ENCODE assay signal across 21 cellular contexts in genomic region chr2:232341739-232342126, GRCh38. TPM values are rescaled to one million over a fixed set of nuclear protein-coding genes. Genes with fewer than 3 reads are reported as not detected.
A peak's percentile ranks its signal among the peaks of the same experiment; 100 is the strongest.
DNase-seq lines count a peak whose midpoint lies in the region; ATAC-seq and TF ChIP-seq lines count a peak whose summit lies in the region.
"Had no signal": no experiment of that assay in that cellular context is flagged by ENCODE, and none has a peak within 500 bp of the region (broad histone marks: within the 10 kb centered on the region; RNA-seq: fewer than 3 reads in every experiment).

No MANE protein-coding gene starts in this region.

- no peak overlapping the region for H3K4me3 ChIP-seq in lower lobe of right lung
- H3K4me3 ChIP-seq in tibial nerve = no peak overlapping the region

- H3K4me1 ChIP-seq in lower lobe of right lung (no peaks in the 10 kb centered on the region), tibial nerve (no peaks in the 10 kb centered on the region)
- H3K4me1 ChIP-seq: BE2C, Caco-2 had no signal

- DNase-seq in activated effector memory CD4-positive, alpha-beta T cell treated with anti-CD3 and anti-CD28 coated beads, Interleukin-2, amount 50 U/mL, for 16 hours = peak; percentile 10
- DNase-seq in activated effector memory CD4-positive, alpha-beta T cell treated with Interleukin-2 at 50 U/mL for 16 hours = no peak
- DNase-seq in stimulated activated CD4-positive, alpha-beta T cell treated with anti-CD3 and anti-CD28 coated beads, Interleukin-4, amount 100 ng/mL, for 1 hour = peak; percentile 1
- no peak for DNase-seq in stimulated activated CD4-positive, alpha-beta T cell treated with anti-CD3 and anti-CD28 coated beads, Interleukin-4, amount 100 ng/mL, for 4 hours
- DNase-seq in lower lobe of right lung = peak; percentile 35
- DNase-seq in COLO668 (lab: John Stamatoyannopoulos, UW; ENCODE audit: unreplicated experiment) = no peak
- DNase-seq in tibial nerve (ENCODE audit: low spot score in 2 of 2) = no peak
- DNase-seq: BE2C; CD4-positive, CD25-positive, alpha-beta regulatory T cell; GDM1; HCEC 1CT; MV-4-11; NCI-H1694 treated with DMSO at 0.1 percent for 48 hours; NCI-H226; NCI-H524 treated with DMSO at 0.1 percent for 48 hours; RPMI8226 had no signal

- no peak overlapping the region for H3K27ac ChIP-seq in lower lobe of right lung
- H3K27ac ChIP-seq in tibial nerve = no peak overlapping the region
- H3K27ac ChIP-seq: HL-60, KMS-11 had no signal

- intact Hi-C loops in lower lobe of right lung (cut with DNase I) = no loop called here

- TF ChIP-seq POLR2A in tibial nerve (IDR thresholded peaks at IDR 0.05) = no peak

- no peaks in the 10 kb centered on the region for H3K9me3 ChIP-seq in lower lobe of right lung
- peaks cover 0 to 65% (median 0%) of the 10 kb centered on the region in 4 donors for H3K9me3 ChIP-seq in tibial nerve
- H3K9me3 ChIP-seq: BE2C, Caco-2 had no signal

- no peak for ATAC-seq in lower lobe of right lung

- TF ChIP-seq CTCF in lower lobe of right lung (IDR thresholded peaks at IDR 0.05) (no peak), tibial nerve (IDR thresholded peaks at IDR 0.05) (no peak)

- H3K27me3 ChIP-seq in lower lobe of right lung (ENCODE audit: low read depth) (no peaks in the 10 kb centered on the region), tibial nerve (no peaks in the 10 kb centered on the region)
- H3K27me3 ChIP-seq: BE2C had no signal

- H3K36me3 ChIP-seq in lower lobe of right lung (no peaks in the 10 kb centered on the region), tibial nerve (peaks cover 0 to 37% (median 0%) of the 10 kb centered on the region in 3 donors)
- H3K36me3 ChIP-seq: BE2C had no signal

- 91 to 100% methylated on average over 4 of the region's 4 CpGs for WGBS in tibial nerve, 2 donors

- no peak for TF ChIP-seq EP300 in tibial nerve (IDR thresholded peaks at IDR 0.05)

RNA-seq across cellular contexts. Expression of gene ALPP, which starts 36.8 kb away (rescaled TPM):
- total RNA-seq in lower lobe of right lung (6.0 TPM), tibial nerve (not detected)
- total RNA-seq: CD4-positive, CD25-positive, alpha-beta regulatory T cell; Daoy; HT1080 had no signal

Comparison
In these comparisons a context has a peak if more than half of its experiments do, and no peak if none do; other contexts are left out.
1. DNase-seq: peak in activated effector memory CD4-positive, alpha-beta T cell treated with anti-CD3 and anti-CD28 coated beads, Interleukin-2, amount 50 U/mL, for 16 hours (single experiment), stimulated activated CD4-positive, alpha-beta T cell treated with anti-CD3 and anti-CD28 coated beads, Interleukin-4, amount 100 ng/mL, for 1 hour (single experiment) and lower lobe of right lung (single experiment); none in activated effector memory CD4-positive, alpha-beta T cell treated with Interleukin-2 at 50 U/mL for 16 hours (single experiment), stimulated activated CD4-positive, alpha-beta T cell treated with anti-CD3 and anti-CD28 coated beads, Interleukin-4, amount 100 ng/mL, for 4 hours (0 of 2), COLO668 (single experiment) and tibial nerve (0 of 2).